Comparison of ENCODE assay signal across 1 cellular context in genomic region chr2:141109633-141110032, GRCh38.
TF ChIP-seq lines count a peak whose summit lies in the region.

No MANE protein-coding gene starts in this region.

TF ChIP-seq in H1, 55 proteins besides CTCF, POLR2A, EP300 and RAD21:
- 0 out of 2 replicates have a peak, but pooled peaks have one; percentile 20 for TF ChIP-seq YY1 (IDR thresholded peaks at IDR 0.05; ENCODE audit: low read depth, low read length)
- TF ChIP-seq MAX (IDR thresholded peaks at IDR 0.05): no peak
- peak; percentile 48; the same call in 1 of the 2 replicates for TF ChIP-seq CEBPB (IDR thresholded peaks at IDR 0.05; ENCODE audit: low read depth, low read length)
- no peak for TF ChIP-seq POU5F1 (IDR thresholded peaks at IDR 0.05; ENCODE audit: low read depth, low read length)
